In the genomic region with DNA sequence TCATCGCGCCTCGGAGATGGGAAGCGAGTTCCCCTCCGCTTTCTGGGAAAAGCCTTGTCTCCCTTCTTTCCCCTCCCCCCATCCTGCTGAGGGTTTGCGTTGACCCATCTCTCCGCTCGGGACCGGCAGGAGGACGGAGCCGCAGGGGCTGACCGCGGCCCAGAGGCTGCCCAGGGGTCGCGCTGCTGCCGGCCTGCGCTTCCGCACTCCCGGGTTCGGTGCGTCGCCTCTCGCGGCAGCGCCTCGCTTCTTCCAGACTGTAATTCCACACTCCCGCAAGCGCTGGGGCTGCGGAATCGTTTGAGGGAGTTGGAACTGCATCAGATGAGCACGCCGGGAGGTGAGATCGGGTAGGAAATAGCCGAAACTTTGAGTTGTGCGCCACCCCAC, we compare ENCODE assay signal across 9 cellular contexts.
DNase-seq lines count a peak whose midpoint lies in the region; ATAC-seq and TF ChIP-seq lines count a peak whose summit lies in the region.
"Had no signal": no experiment of that assay in that cellular context is flagged by ENCODE, and none has a peak within 500 bp of the region (broad histone marks: within the 10 kb centered on the region; RNA-seq: fewer than 3 reads in every experiment).

No MANE protein-coding gene starts in this region.

- TF ChIP-seq CTCF in CD8-positive, alpha-beta T cell (IDR thresholded peaks at IDR 0.05), result no peak
- TF ChIP-seq CTCF in NB4 (IDR thresholded peaks at IDR 0.05; ENCODE audit: low read depth, low read length) (no peak), brain microvascular endothelial cell (IDR thresholded peaks at IDR 0.05; ENCODE audit: low read depth, low read length, missing control alignments) (no peak)

- no peak for DNase-seq in CD8-positive, alpha-beta T cell
- peak; percentile 42 for DNase-seq in NB4 (ENCODE audit: low read depth)
- DNase-seq in ecto neural progenitor cell (ENCODE audit: low spot score), result peak; percentile 70
- no peak for DNase-seq in brain microvascular endothelial cell
- DNase-seq in HT-29 (ENCODE audit: low spot score), result no peak
- no peak for DNase-seq in cerebellum (ENCODE audit: low spot score)
- DNase-seq: DND-41 had no signal

- H3K27ac Mint-ChIP-seq in CD8-positive, alpha-beta T cell, result no peak overlapping the region

- peak overlapping the region; percentile 27 for H3K4me3 ChIP-seq in CD8-positive, alpha-beta T cell (ENCODE audit: low read depth, low read length)
- H3K4me3 ChIP-seq in NB4 (ENCODE audit: low read depth, low read length) (peak overlapping the region; percentile 21), neuron (ENCODE audit: low read length) (peak overlapping the region; percentile 62), brain microvascular endothelial cell (ENCODE audit: low read depth, low read length) (no peak overlapping the region)

- no peak overlapping the region for H2AFZ ChIP-seq in neuron (ENCODE audit: low read depth, low read length)

- POLR2A ChIA-PET in CD8-positive, alpha-beta T cell (lab: Charles Lee), result no interaction called here

- no peaks in the 10 kb centered on the region for H3K9me3 Mint-ChIP-seq in CD8-positive, alpha-beta T cell

- ATAC-seq in CD8-positive, alpha-beta T cell, result no peak
- no peak for ATAC-seq in HG02938 (IDR thresholded peaks at IDR 0.05; ENCODE audit: unreplicated experiment)

- H3K4me3 Mint-ChIP-seq in CD8-positive, alpha-beta T cell, result peak overlapping the region; percentile 67

- TF ChIP-seq POLR2A in NB4 (IDR thresholded peaks at IDR 0.05; ENCODE audit: extremely low read depth, insufficient read length), result no peak

- H3K4me1 Mint-ChIP-seq in CD8-positive, alpha-beta T cell (ENCODE audit: low read depth), result peaks cover 35% of the 10 kb centered on the region

- no peak overlapping the region for H3K27ac ChIP-seq in CD8-positive, alpha-beta T cell (ENCODE audit: low read depth, low read length)
- H3K27ac ChIP-seq in brain microvascular endothelial cell, result no peak overlapping the region

- no peaks in the 10 kb centered on the region for H3K9me3 ChIP-seq in CD8-positive, alpha-beta T cell (ENCODE audit: low read length)
- peaks cover 2% of the 10 kb centered on the region for H3K9me3 ChIP-seq in neuron (ENCODE audit: low read length)

- in situ Hi-C loops in brain microvascular endothelial cell (cut with HindIII; ENCODE audit: low pct_ligation_motif_present, low sequenced_read_pairs), result no loop called here

- CTCF ChIA-PET in CD8-positive, alpha-beta T cell (lab: Charles Lee), result interaction anchor here (1.4 kb wide), 1 partner anchor 103 kb away, joined by 3 read pairs; no protein-coding TSS in a partner anchor

- H3K27me3 Mint-ChIP-seq in CD8-positive, alpha-beta T cell (ENCODE audit: low read depth), result peaks cover 11% of the 10 kb centered on the region

- H3K36me3 ChIP-seq in CD8-positive, alpha-beta T cell (ENCODE audit: insufficient read depth, low read length), result no peaks in the 10 kb centered on the region
- H3K36me3 ChIP-seq in neuron (ENCODE audit: insufficient read depth, low read length), result no peaks in the 10 kb centered on the region
- no peaks in the 10 kb centered on the region for H3K36me3 ChIP-seq in brain microvascular endothelial cell (replicated peaks)

- peaks cover 3% of the 10 kb centered on the region for H3K27me3 ChIP-seq in CD8-positive, alpha-beta T cell (ENCODE audit: insufficient read depth, low read length)
- H3K27me3 ChIP-seq in neuron (ENCODE audit: insufficient read depth, low read length) (no peaks in the 10 kb centered on the region), brain microvascular endothelial cell (replicated peaks) (no peaks in the 10 kb centered on the region)

- H3K4me1 ChIP-seq in CD8-positive, alpha-beta T cell (ENCODE audit: insufficient read depth, low read length), result peaks cover 41% of the 10 kb centered on the region
- peaks cover 23% of the 10 kb centered on the region for H3K4me1 ChIP-seq in neuron (ENCODE audit: insufficient read depth, low read length)

- intact Hi-C loops in CD8-positive, alpha-beta T cell (cut with DNase I, micrococcal nuclease), result no loop called here

- no peaks in the 10 kb centered on the region for H3K36me3 Mint-ChIP-seq in CD8-positive, alpha-beta T cell

Comparison
In these comparisons a context has a peak if more than half of its experiments do, and no peak if none do; other contexts are left out.
1. DNase-seq: peak in NB4 (single experiment) and ecto neural progenitor cell (single experiment); none in CD8-positive, alpha-beta T cell (0 of 7), brain microvascular endothelial cell (single experiment), HT-29 (single experiment) and cerebellum (single experiment).